8 cellular contexts compared by ENCODE assay signal in the genomic region with DNA sequence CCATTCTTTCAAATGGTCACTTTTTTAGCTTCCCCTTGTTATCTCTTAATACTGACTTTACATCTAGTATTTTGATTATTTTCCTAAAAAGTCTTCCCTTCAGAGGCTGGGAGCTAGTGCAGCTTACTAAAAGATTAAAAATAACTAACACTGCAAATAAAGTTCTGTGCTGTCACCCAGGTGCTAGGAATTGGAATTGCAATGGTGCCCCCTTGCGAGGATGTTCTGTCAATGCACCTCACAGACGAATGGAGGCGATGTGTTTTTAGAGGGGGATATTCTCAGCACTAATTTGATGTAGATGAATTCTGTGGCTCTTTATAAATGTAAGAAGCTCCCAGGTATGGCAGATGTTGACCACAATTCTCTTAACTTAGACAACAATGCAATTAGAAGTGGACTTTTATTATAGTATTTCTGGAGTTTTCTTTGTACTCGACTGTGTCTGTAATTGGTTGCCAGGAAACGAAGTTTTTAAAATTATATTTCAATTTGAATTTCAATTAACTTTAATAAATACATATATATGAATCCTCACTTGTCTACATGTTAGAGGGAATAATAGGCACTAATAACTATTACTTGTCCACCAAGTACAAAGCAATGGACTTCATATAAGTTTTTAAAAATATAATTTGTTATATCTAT. TPM values are rescaled to one million over a fixed set of nuclear protein-coding genes. Genes with fewer than 3 reads are reported as not detected.
DNase-seq lines count a peak whose midpoint lies in the region; ATAC-seq and TF ChIP-seq lines count a peak whose summit lies in the region.

No MANE protein-coding gene starts in this region.

- POLR2A ChIA-PET in A673 (lab: Charles Lee; ENCODE audit: low non-redundant PET): no interaction called here
- POLR2A ChIA-PET in activated CD8-positive, alpha-beta T cell treated with anti-CD3 and anti-CD28 coated beads for 36 hours (lab: Charles Lee): no interaction called here

- H3K27ac Mint-ChIP-seq in activated CD8-positive, alpha-beta T cell treated with anti-CD3 and anti-CD28 coated beads for 36 hours: no peak overlapping the region
- no peak overlapping the region for H3K27ac Mint-ChIP-seq in natural killer cell

- H3K4me3 Mint-ChIP-seq in activated CD8-positive, alpha-beta T cell treated with anti-CD3 and anti-CD28 coated beads for 36 hours: no peak overlapping the region
- H3K4me3 Mint-ChIP-seq in natural killer cell: no peak overlapping the region

- H3K9me3 ChIP-seq in A673 (ENCODE audit: low read depth, low read length, poor library complexity, severe bottlenecking) (no peaks in the 10 kb centered on the region), thoracic aorta (no peaks in the 10 kb centered on the region)

- H3K4me3 ChIP-seq in A673 (ENCODE audit: low read depth, low read length, poor library complexity, severe bottlenecking) (no peak overlapping the region), GM12875 (ENCODE audit: low read depth, low read length) (no peak overlapping the region), epithelial cell of proximal tubule (ENCODE audit: low read depth, low read length) (no peak overlapping the region), thoracic aorta (no peak overlapping the region)

- intact Hi-C loops in A673 (cut with micrococcal nuclease; ENCODE audit: unreplicated experiment): loop anchor here (2.0 to 10.0 kb wide), 8 partner anchors 249 to 1180 kb away; a partner anchor contains a TSS
- intact Hi-C loops in activated CD8-positive, alpha-beta T cell treated with anti-CD3 and anti-CD28 coated beads for 36 hours (cut with micrococcal nuclease): loop anchor here (5.0 kb wide), 1 partner anchor 1175 kb away; no protein-coding TSS in a partner anchor
- intact Hi-C loops in natural killer cell (cut with micrococcal nuclease): loop anchor here (1.0 kb wide), 1 partner anchor 15 kb away; no protein-coding TSS in a partner anchor

- DNase-seq in A673 (ENCODE audit: low spot score): peak; percentile 85
- DNase-seq in NCI-H1694 treated with DMSO at 0.1 percent for 48 hours (lab: John Stamatoyannopoulos, UW): peak; percentile 14
- peak; percentile 59 for DNase-seq in activated CD8-positive, alpha-beta T cell treated with anti-CD3 and anti-CD28 coated beads for 36 hours
- DNase-seq in epithelial cell of proximal tubule (ENCODE audit: low read depth): no peak
- DNase-seq in natural killer cell: peak; percentile 43
- no peak for DNase-seq in thoracic aorta (ENCODE audit: low spot score)

- peak; percentile 93 for TF ChIP-seq CTCF in A673 (conservative IDR thresholded peaks at IDR 0.05; ENCODE audit: low read depth, low read length)
- TF ChIP-seq CTCF in GM12875 (IDR thresholded peaks at IDR 0.05; ENCODE audit: borderline replicate concordance, insufficient read depth, low read depth, low read length): peak; percentile 71
- TF ChIP-seq CTCF in activated CD8-positive, alpha-beta T cell treated with anti-CD3 and anti-CD28 coated beads for 36 hours (IDR thresholded peaks at IDR 0.05): peak; percentile 84
- TF ChIP-seq CTCF in epithelial cell of proximal tubule (conservative IDR thresholded peaks at IDR 0.05; ENCODE audit: low read depth, low read length): peak; percentile 96
- peak; percentile 95 for TF ChIP-seq CTCF in natural killer cell (IDR thresholded peaks at IDR 0.05)
- TF ChIP-seq CTCF in thoracic aorta (IDR thresholded peaks at IDR 0.05): peak; percentile 70

- H3K36me3 Mint-ChIP-seq in activated CD8-positive, alpha-beta T cell treated with anti-CD3 and anti-CD28 coated beads for 36 hours (ENCODE audit: low read depth): no peaks in the 10 kb centered on the region
- H3K36me3 Mint-ChIP-seq in natural killer cell: no peaks in the 10 kb centered on the region

- H3K36me3 ChIP-seq in A673 (ENCODE audit: insufficient read depth, low read length, poor library complexity, severe bottlenecking) (no peaks in the 10 kb centered on the region), thoracic aorta (no peaks in the 10 kb centered on the region)

- H3K27me3 ChIP-seq in A673 (replicated peaks; ENCODE audit: insufficient read depth, low read depth, low read length, poor library complexity) (no peaks in the 10 kb centered on the region), thoracic aorta (replicated peaks; ENCODE audit: insufficient read depth) (no peaks in the 10 kb centered on the region)

- H3K27ac ChIP-seq in A673 (ENCODE audit: low read depth, low read length, poor library complexity, severe bottlenecking) (peak overlapping the region; percentile 34), thoracic aorta (no peak overlapping the region)

- H3K4me1 Mint-ChIP-seq in activated CD8-positive, alpha-beta T cell treated with anti-CD3 and anti-CD28 coated beads for 36 hours (ENCODE audit: low read depth): no peaks in the 10 kb centered on the region
- peaks cover 8 to 40% of the 10 kb centered on the region in 2 donors for H3K4me1 Mint-ChIP-seq in natural killer cell

- peaks cover 6% of the 10 kb centered on the region for H3K27me3 Mint-ChIP-seq in activated CD8-positive, alpha-beta T cell treated with anti-CD3 and anti-CD28 coated beads for 36 hours
- H3K27me3 Mint-ChIP-seq in natural killer cell (ENCODE audit: low read depth in 2 of 2): peaks cover 0 to 5% of the 10 kb centered on the region in 2 donors

- CTCF ChIA-PET in A673 (lab: Charles Lee): interaction anchor here (0.7 to 1.8 kb wide), 4 partner anchors 250 to 1176 kb away, joined by 3 to 19 read pairs (median 6); no protein-coding TSS in a partner anchor
- CTCF ChIA-PET in activated CD8-positive, alpha-beta T cell treated with anti-CD3 and anti-CD28 coated beads for 36 hours (lab: Charles Lee): interaction anchor here (0.7 to 3.5 kb wide), 16 partner anchors 11 to 1246 kb away, joined by 3 to 31 read pairs (median 4); no protein-coding TSS in a partner anchor

- ATAC-seq in HG02798 (IDR thresholded peaks at IDR 0.05; ENCODE audit: poor library complexity, unreplicated experiment) (peak; percentile 75), natural killer cell (peak; percentile 65 to 75 (median 73)), thoracic aorta (ENCODE audit: insufficient number of reproducible peaks, low FRiP score, low read depth) (no peak)
- ATAC-seq in activated CD8-positive, alpha-beta T cell treated with anti-CD3 and anti-CD28 coated beads for 36 hours: peak; percentile 74

- no peaks in the 10 kb centered on the region for H3K9me3 Mint-ChIP-seq in activated CD8-positive, alpha-beta T cell treated with anti-CD3 and anti-CD28 coated beads for 36 hours
- H3K9me3 Mint-ChIP-seq in natural killer cell: no peaks in the 10 kb centered on the region

- no TSS peak for BruUV-seq in A673 (replicated peaks; lab: Mats Ljungman, UMichigan)

- H3K4me1 ChIP-seq in A673 (ENCODE audit: insufficient read depth, low read length, poor library complexity, severe bottlenecking) (peaks cover 25% of the 10 kb centered on the region), thoracic aorta (ENCODE audit: control insufficient read depth in 1 of 2, low read depth in 2 of 2) (no peaks in the 10 kb centered on the region)

RNA-seq across cellular contexts. Expression of a gene that starts 22.0 kb away (rescaled TPM):
- total RNA-seq in A673 (2021): not detected in 2 replicates
- not detected for total RNA-seq in activated CD8-positive, alpha-beta T cell treated with anti-CD3 and anti-CD28 coated beads for 36 hours
- total RNA-seq in epithelial cell of proximal tubule: not detected in 2 replicates
- not detected for total RNA-seq in natural killer cell
- not detected for total RNA-seq in thoracic aorta

Comparison
In these comparisons a context has a peak if more than half of its experiments do, and no peak if none do; other contexts are left out.
1. DNase-seq: peak in A673 (single experiment), NCI-H1694 treated with DMSO at 0.1 percent for 48 hours (single experiment), activated CD8-positive, alpha-beta T cell treated with anti-CD3 and anti-CD28 coated beads for 36 hours (single experiment) and natural killer cell (single experiment); none in epithelial cell of proximal tubule (single experiment) and thoracic aorta (single experiment).
2. Peak in every context shown above with its lines, with median percentiles within 50 percentile points of each other: CTCF ChIP-seq.